ENCODE assay signal across 1 cellular context in genomic region chr11:105102079-105102478, GRCh38. TPM values are rescaled to one million over a fixed set of nuclear protein-coding genes. Genes with fewer than 3 reads are reported as not detected.
"Had no signal": no experiment of that assay in that cellular context is flagged by ENCODE, and none has a peak within 500 bp of the region (broad histone marks: within the 10 kb centered on the region; RNA-seq: fewer than 3 reads in every experiment).

No MANE protein-coding gene starts in this region.

RNA-seq across cellular contexts. Expression of gene CARD18, which starts 37.5 kb away (rescaled TPM):
- polyA plus RNA-seq: lung had no signal
